In the genomic region with DNA sequence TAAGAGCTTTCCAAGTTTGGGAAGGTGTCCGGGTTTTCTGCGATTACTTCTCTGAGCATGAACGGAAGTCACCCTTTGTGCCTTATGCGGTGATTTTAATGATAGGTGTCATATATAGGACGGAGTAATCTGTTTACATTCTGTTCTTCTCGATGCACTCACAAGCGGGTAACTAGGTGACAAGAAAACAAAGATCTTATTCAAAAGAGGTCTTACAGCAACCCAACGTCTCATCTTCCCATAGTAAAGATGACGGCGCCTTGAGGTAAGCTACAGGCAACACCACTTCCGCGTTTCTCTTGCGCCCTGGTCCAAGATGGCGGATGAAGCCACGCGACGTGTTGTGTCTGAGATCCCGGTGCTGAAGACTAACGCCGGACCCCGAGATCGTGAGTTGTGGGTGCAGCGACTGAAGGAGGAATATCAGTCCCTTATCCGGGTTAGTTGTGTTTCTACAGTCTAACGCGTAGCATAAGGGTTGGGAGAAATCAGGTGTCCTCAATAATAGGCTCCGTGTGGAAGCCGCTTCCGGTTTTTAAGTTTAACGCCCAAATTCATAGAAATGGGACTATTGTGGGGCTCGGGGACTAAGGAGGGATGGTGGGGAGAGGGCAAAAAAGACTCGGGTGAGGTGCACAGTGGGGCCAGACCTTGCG, we compare ENCODE assay signal across 8 cellular contexts. TPM values are rescaled to one million over a fixed set of nuclear protein-coding genes. Genes with fewer than 3 reads are reported as not detected.
DNase-seq lines count a peak whose midpoint lies in the region; ATAC-seq, FAIRE-seq and TF ChIP-seq lines count a peak whose summit lies in the region.

A gene (plus strand): TSS at position 297 of the 656 bp plus-strand sequence. CDS start 20 bp downstream, at position 317.

- under 1% methylated on average over 33 of the region's 33 CpGs for WGBS in A549 (ENCODE audit: missing lambda C conversion rate)

- TF ChIP-seq POLR2A in A549 (IDR thresholded peaks at IDR 0.05; ENCODE audit: low read length) = peak; percentile 63; the same call in 1 of the 2 replicates

- peaks cover 16% of the 10 kb centered on the region for H3K4me1 Mint-ChIP-seq in WTC11

- peak; percentile 89 to 94 for DNase-seq in A549 (ENCODE audit: low read depth in 1 of 2, low spot score in 1 of 2)
- DNase-seq in NCI-H345 (lab: John Stamatoyannopoulos, UW) = peak; percentile 87
- peak; percentile 71 for DNase-seq in WTC11 (ENCODE audit: low spot score)
- peak; percentile 13 to 91 (median 70) for DNase-seq in caudate nucleus (lab: John Stamatoyannopoulos, UW)
- peak; percentile 60 to 69 for DNase-seq in stimulated activated CD4-positive, alpha-beta T cell treated with anti-CD3 and anti-CD28 coated beads, Interleukin-12 subunit alpha, Interleukin-12 subunit beta, amount 100 ng/mL, for 24 hours (ENCODE audit: low read depth in 2 of 2)

- ATAC-seq in A549 = peak; percentile 93 to 96
- ATAC-seq in GM18861 (IDR thresholded peaks at IDR 0.05; ENCODE audit: unreplicated experiment) = peak; percentile 64
- peak; percentile 91 for ATAC-seq in HG03175 (IDR thresholded peaks at IDR 0.05; ENCODE audit: unreplicated experiment)
- peak; percentile 92 for ATAC-seq in WTC11

- TF ChIP-seq EP300 in A549 (IDR thresholded peaks at IDR 0.05) = no peak

- no peaks in the 10 kb centered on the region for H3K27me3 Mint-ChIP-seq in WTC11 (ENCODE audit: low read depth)

- H3K4me1 ChIP-seq in A549 = peaks cover 9% of the 10 kb centered on the region

- H3K9me3 Mint-ChIP-seq in WTC11 = no peaks in the 10 kb centered on the region

- H3K27ac Mint-ChIP-seq in WTC11 = peak within 1 kb of the TSS; percentile 100

- POLR2A ChIA-PET in A549 (lab: Yijun Ruan, JAX) = interaction anchor here (0.9 to 2.5 kb wide), 8 partner anchors 12 to 236 kb away, joined by 3 to 30 read pairs (median 5); a partner anchor contains a TSS
- POLR2A ChIA-PET in WTC11 (lab: Charles Lee) = interaction anchor here (1.0 to 1.4 kb wide), 4 partner anchors 12 to 132 kb away, joined by 3 to 13 read pairs (median 6); a partner anchor contains a TSS

- FAIRE-seq in A549 (lab: Jason Lieb, UNC) (peak; percentile 46), islet of Langerhans (lab: Jason Lieb, UNC) (peak; percentile 17)

- H3K27ac ChIP-seq in A549 = peak within 1 kb of the TSS; percentile 89 to 95
- H3K27ac ChIP-seq in caudate nucleus (ENCODE audit: low read depth, low read length) = peak within 1 kb of the TSS; percentile 92

- peak within 1 kb of the TSS; percentile 99 for H3K4me3 Mint-ChIP-seq in WTC11

- CTCF ChIA-PET in A549 (lab: Yijun Ruan, JAX) = interaction anchor here (1.0 to 7.9 kb wide), 4 partner anchors 11 to 39 kb away, joined by 3 to 59 read pairs (median 4); a partner anchor contains a TSS
- CTCF ChIA-PET in WTC11 (lab: Charles Lee) = interaction anchor here (0.9 to 2.7 kb wide), 4 partner anchors 12 to 202 kb away, joined by 3 to 18 read pairs (median 4); a partner anchor contains a TSS

- TF ChIP-seq CTCF in A549 (IDR thresholded peaks at IDR 0.05) (no peak), WTC11 (IDR thresholded peaks at IDR 0.05) (no peak)

- peaks cover 7% of the 10 kb centered on the region for H3K36me3 Mint-ChIP-seq in WTC11

- no peak for TF ChIP-seq RAD21 in A549 (conservative IDR thresholded peaks at IDR 0.05 in 1 of 2, IDR thresholded peaks at IDR 0.05 in 1 of 2)

- H3K4me3 ChIP-seq in A549 = peak within 1 kb of the TSS; percentile 57

- H3K9me3 ChIP-seq in A549 = no peaks in the 10 kb centered on the region

- H3K4me2 ChIP-seq in A549 = peak within 1 kb of the TSS; percentile 89

TF ChIP-seq in A549, 52 proteins besides CTCF, POLR2A, EP300 and RAD21 (continues in another document):
- TF ChIP-seq EHF (CRISPR knock-in tag; IDR thresholded peaks at IDR 0.05) (peak; percentile 55; the same call in 1 of the 2 replicates), HOXB13 (CRISPR knock-in tag; IDR thresholded peaks at IDR 0.05; ENCODE audit: low read depth) (0 out of 2 replicates have a peak, but pooled peaks have one; percentile 25), PHF8 (IDR thresholded peaks at IDR 0.05; ENCODE audit: borderline replicate concordance, low read depth) (peak; percentile 88; the same call in 1 of the 2 replicates), CHD2 (IDR thresholded peaks at IDR 0.05; ENCODE audit: low read length, partially characterized antibody) (peak; percentile 47)
- TF ChIP-seq, protein P1, sequence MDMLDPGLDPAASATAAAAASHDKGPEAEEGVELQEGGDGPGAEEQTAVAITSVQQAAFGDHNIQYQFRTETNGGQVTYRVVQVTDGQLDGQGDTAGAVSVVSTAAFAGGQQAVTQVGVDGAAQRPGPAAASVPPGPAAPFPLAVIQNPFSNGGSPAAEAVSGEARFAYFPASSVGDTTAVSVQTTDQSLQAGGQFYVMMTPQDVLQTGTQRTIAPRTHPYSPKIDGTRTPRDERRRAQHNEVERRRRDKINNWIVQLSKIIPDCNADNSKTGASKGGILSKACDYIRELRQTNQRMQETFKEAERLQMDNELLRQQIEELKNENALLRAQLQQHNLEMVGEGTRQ (IDR thresholded peaks at IDR 0.05) = no peak
- TF ChIP-seq, protein P2, sequence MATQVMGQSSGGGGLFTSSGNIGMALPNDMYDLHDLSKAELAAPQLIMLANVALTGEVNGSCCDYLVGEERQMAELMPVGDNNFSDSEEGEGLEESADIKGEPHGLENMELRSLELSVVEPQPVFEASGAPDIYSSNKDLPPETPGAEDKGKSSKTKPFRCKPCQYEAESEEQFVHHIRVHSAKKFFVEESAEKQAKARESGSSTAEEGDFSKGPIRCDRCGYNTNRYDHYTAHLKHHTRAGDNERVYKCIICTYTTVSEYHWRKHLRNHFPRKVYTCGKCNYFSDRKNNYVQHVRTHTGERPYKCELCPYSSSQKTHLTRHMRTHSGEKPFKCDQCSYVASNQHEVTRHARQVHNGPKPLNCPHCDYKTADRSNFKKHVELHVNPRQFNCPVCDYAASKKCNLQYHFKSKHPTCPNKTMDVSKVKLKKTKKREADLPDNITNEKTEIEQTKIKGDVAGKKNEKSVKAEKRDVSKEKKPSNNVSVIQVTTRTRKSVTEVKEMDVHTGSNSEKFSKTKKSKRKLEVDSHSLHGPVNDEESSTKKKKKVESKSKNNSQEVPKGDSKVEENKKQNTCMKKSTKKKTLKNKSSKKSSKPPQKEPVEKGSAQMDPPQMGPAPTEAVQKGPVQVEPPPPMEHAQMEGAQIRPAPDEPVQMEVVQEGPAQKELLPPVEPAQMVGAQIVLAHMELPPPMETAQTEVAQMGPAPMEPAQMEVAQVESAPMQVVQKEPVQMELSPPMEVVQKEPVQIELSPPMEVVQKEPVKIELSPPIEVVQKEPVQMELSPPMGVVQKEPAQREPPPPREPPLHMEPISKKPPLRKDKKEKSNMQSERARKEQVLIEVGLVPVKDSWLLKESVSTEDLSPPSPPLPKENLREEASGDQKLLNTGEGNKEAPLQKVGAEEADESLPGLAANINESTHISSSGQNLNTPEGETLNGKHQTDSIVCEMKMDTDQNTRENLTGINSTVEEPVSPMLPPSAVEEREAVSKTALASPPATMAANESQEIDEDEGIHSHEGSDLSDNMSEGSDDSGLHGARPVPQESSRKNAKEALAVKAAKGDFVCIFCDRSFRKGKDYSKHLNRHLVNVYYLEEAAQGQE (IDR thresholded peaks at IDR 0.05) = peak; percentile 58; the same call in 1 of the 2 replicates

TF ChIP-seq in WTC11, 78 proteins besides CTCF, POLR2A, EP300 and RAD21 (continues in another document):
- 0 out of 2 replicates have a peak, but pooled peaks have one; percentile 59 for TF ChIP-seq CREM (CRISPR knock-in tag; IDR thresholded peaks at IDR 0.05)
- TF ChIP-seq, protein P3, sequence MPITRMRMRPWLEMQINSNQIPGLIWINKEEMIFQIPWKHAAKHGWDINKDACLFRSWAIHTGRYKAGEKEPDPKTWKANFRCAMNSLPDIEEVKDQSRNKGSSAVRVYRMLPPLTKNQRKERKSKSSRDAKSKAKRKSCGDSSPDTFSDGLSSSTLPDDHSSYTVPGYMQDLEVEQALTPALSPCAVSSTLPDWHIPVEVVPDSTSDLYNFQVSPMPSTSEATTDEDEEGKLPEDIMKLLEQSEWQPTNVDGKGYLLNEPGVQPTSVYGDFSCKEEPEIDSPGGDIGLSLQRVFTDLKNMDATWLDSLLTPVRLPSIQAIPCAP (CRISPR knock-in tag; IDR thresholded peaks at IDR 0.05) = peak; percentile 76
- TF ChIP-seq ETV6 (CRISPR knock-in tag; IDR thresholded peaks at IDR 0.05) = peak; percentile 86
- TF ChIP-seq HMGA2 (CRISPR knock-in tag; IDR thresholded peaks at IDR 0.05) = no peak
- TF ChIP-seq, protein P4, sequence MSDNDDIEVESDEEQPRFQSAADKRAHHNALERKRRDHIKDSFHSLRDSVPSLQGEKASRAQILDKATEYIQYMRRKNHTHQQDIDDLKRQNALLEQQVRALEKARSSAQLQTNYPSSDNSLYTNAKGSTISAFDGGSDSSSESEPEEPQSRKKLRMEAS (CRISPR knock-in tag; IDR thresholded peaks at IDR 0.05) = peak; percentile 74; the same call in 1 of the 2 replicates
- peak; percentile 80 for TF ChIP-seq GABPB1 (CRISPR knock-in tag; IDR thresholded peaks at IDR 0.05)
- no peak for TF ChIP-seq ZNF671 (CRISPR knock-in tag; IDR thresholded peaks at IDR 0.05)
- no peak for TF ChIP-seq NR3C1 (CRISPR knock-in tag; conservative IDR thresholded peaks at IDR 0.05; ENCODE audit: low read depth)
- peak; percentile 80 for TF ChIP-seq FOXK1 (CRISPR knock-in tag; IDR thresholded peaks at IDR 0.05)
- no peak for TF ChIP-seq NR1H2 (CRISPR knock-in tag; IDR thresholded peaks at IDR 0.05)
- no peak for TF ChIP-seq ZNF317 (CRISPR knock-in tag; IDR thresholded peaks at IDR 0.05; ENCODE audit: borderline replicate concordance, low read depth)

RNA-seq across cellular contexts. Expression of the gene that starts here (rescaled TPM):
- polyA plus RNA-seq in A549 (2011; rRNA removed) (110 and 115 TPM in 2 replicates), A549 (2017; fragmentation: RNase III; extraction: RNeasy Plus Mini Kit Qiagen cat#74134 plus additional on column Dnase treatment) (149 to 153 TPM (median 150 TPM) in 3 replicates)
- 70.5 and 81.9 TPM in 2 replicates for polyA plus RNA-seq in A549 (2012; cell fraction: cytosol; rRNA removed)
- 26.5 and 34.9 TPM in 2 replicates for polyA plus RNA-seq in A549 (2012; cell fraction: nucleus; rRNA removed)
- polyA minus RNA-seq in A549 (2011; rRNA and poly(A)+ RNA removed) = 50.4 and 54.5 TPM in 2 replicates
- total RNA-seq in WTC11 (2021) = 56.2 to 61.2 TPM (median 60.7 TPM) in 3 replicates

Comparison
In these comparisons a context has a peak if more than half of its experiments do, and no peak if none do; other contexts are left out.
1. Peak in every context shown above with its lines: DNase-seq, ATAC-seq, H3K4me3 ChIP-seq and H3K27ac ChIP-seq.